Comparison of ENCODE assay signal across 1 cellular context in the genomic region with DNA sequence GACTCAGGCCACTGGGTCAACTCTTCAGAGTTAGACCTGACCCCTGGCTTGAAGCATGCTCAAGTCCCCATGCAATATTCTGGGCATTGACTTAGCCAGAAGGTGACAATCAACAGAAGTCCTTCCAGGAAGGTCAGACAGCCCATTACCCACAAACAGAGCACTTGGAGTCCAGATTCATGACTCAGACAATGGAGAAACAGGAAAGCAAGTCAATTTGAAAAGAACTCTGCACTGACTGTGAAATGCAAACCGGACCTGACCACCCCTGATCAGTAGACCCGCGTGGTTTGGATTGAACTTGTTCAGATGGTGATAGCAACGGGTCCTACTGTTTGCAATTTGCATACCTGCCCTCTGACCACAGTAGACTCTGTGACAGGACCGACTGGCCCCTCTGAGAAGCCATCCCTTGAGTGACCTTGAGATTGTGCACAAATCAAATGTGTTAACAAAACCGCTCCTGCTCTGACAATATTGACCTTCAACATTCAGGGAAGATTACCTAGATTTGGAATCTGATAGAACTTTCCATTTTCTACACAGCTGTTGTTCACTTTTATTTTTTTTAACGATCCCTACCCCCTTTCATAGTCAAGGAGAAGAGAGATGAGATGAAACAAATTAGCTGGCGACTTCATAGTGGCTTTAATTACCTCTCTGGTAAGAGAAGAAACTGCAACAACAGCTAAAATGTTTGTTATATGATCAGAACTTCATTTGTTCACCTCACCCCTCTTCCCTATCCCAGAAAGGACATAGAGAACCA.
TF ChIP-seq lines count a peak whose summit lies in the region.

No MANE protein-coding gene starts in this region.

TF ChIP-seq in HepG2, 621 proteins besides CTCF, POLR2A, EP300 and RAD21 (continued from another document and continues in another):
- no peak for TF ChIP-seq PRDM15 (CRISPR knock-in tag; IDR thresholded peaks at IDR 0.05)
- TF ChIP-seq, protein P1, sequence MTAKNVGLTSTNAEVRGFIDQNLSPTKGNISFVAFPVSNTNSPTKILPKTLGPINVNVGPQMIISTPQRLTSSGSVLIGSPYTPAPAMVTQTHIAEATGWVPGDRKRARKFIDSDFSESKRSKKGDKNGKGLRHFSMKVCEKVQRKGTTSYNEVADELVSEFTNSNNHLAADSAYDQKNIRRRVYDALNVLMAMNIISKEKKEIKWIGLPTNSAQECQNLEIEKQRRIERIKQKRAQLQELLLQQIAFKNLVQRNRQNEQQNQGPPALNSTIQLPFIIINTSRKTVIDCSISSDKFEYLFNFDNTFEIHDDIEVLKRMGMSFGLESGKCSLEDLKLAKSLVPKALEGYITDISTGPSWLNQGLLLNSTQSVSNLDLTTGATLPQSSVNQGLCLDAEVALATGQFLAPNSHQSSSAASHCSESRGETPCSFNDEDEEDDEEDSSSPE (CRISPR knock-in tag; IDR thresholded peaks at IDR 0.05) = peak; percentile 38; the same call in 1 of the 2 replicates
- TF ChIP-seq ZFP1 (CRISPR knock-in tag; IDR thresholded peaks at IDR 0.05) = 0 out of 2 replicates have a peak, but pooled peaks have one; percentile 45
- no peak for TF ChIP-seq PBX3 (CRISPR knock-in tag; IDR thresholded peaks at IDR 0.05; ENCODE audit: borderline replicate concordance)
- TF ChIP-seq, protein P2, sequence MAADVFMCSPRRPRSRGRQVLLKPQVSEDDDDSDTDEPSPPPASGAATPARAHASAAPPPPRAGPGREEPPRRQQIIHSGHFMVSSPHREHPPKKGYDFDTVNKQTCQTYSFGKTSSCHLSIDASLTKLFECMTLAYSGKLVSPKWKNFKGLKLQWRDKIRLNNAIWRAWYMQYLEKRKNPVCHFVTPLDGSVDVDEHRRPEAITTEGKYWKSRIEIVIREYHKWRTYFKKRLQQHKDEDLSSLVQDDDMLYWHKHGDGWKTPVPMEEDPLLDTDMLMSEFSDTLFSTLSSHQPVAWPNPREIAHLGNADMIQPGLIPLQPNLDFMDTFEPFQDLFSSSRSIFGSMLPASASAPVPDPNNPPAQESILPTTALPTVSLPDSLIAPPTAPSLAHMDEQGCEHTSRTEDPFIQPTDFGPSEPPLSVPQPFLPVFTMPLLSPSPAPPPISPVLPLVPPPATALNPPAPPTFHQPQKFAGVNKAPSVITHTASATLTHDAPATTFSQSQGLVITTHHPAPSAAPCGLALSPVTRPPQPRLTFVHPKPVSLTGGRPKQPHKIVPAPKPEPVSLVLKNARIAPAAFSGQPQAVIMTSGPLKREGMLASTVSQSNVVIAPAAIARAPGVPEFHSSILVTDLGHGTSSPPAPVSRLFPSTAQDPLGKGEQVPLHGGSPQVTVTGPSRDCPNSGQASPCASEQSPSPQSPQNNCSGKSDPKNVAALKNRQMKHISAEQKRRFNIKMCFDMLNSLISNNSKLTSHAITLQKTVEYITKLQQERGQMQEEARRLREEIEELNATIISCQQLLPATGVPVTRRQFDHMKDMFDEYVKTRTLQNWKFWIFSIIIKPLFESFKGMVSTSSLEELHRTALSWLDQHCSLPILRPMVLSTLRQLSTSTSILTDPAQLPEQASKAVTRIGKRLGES (CRISPR knock-in tag; IDR thresholded peaks at IDR 0.05; ENCODE audit: borderline replicate concordance) = no peak
- no peak for TF ChIP-seq FOXK2 (IDR thresholded peaks at IDR 0.05)
- TF ChIP-seq ZBTB7B (CRISPR knock-in tag; IDR thresholded peaks at IDR 0.05) = peak; percentile 56; the same call in 1 of the 2 replicates
- TF ChIP-seq ZNF276 (CRISPR knock-in tag; IDR thresholded peaks at IDR 0.05; ENCODE audit: low read depth) = no peak
- no peak for TF ChIP-seq ZFAT (CRISPR knock-in tag; conservative IDR thresholded peaks at IDR 0.05)
- TF ChIP-seq, protein P3, sequence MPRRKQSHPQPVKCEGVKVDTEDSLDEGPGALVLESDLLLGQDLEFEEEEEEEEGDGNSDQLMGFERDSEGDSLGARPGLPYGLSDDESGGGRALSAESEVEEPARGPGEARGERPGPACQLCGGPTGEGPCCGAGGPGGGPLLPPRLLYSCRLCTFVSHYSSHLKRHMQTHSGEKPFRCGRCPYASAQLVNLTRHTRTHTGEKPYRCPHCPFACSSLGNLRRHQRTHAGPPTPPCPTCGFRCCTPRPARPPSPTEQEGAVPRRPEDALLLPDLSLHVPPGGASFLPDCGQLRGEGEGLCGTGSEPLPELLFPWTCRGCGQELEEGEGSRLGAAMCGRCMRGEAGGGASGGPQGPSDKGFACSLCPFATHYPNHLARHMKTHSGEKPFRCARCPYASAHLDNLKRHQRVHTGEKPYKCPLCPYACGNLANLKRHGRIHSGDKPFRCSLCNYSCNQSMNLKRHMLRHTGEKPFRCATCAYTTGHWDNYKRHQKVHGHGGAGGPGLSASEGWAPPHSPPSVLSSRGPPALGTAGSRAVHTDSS (CRISPR knock-in tag; conservative IDR thresholded peaks at IDR 0.05) = no peak
- no peak for TF ChIP-seq THYN1 (CRISPR knock-in tag; IDR thresholded peaks at IDR 0.05; ENCODE audit: borderline replicate concordance, low read depth)
- TF ChIP-seq RXRA (CRISPR knock-in tag; IDR thresholded peaks at IDR 0.05) = peak; percentile 95
- peak; percentile 90; the same call in 1 of the 2 replicates for TF ChIP-seq ZNF644 (CRISPR knock-in tag; IDR thresholded peaks at IDR 0.05; ENCODE audit: low read depth)
- peak; percentile 86 for TF ChIP-seq ZBTB43 (CRISPR knock-in tag; conservative IDR thresholded peaks at IDR 0.05)
- peak; percentile 63; the same call in 1 of the 2 replicates for TF ChIP-seq HINFP (CRISPR knock-in tag; IDR thresholded peaks at IDR 0.05; ENCODE audit: low read depth)
- peak; percentile 82; the same call in 1 of the 2 replicates for TF ChIP-seq HNF4G (IDR thresholded peaks at IDR 0.05; ENCODE audit: borderline replicate concordance, low read depth, low read length)
- TF ChIP-seq HNF4G (CRISPR knock-in tag; IDR thresholded peaks at IDR 0.05; ENCODE audit: borderline replicate concordance, low read depth) = peak; percentile 72; the same call in 1 of the 2 replicates
- no peak for TF ChIP-seq GPN1 (CRISPR knock-in tag; IDR thresholded peaks at IDR 0.05; ENCODE audit: borderline replicate concordance)
- TF ChIP-seq ZNF83 (CRISPR knock-in tag; IDR thresholded peaks at IDR 0.05; ENCODE audit: borderline replicate concordance) = no peak
- TF ChIP-seq YY1 (IDR thresholded peaks at IDR 0.05; ENCODE audit: insufficient read depth, insufficient replicate concordance, low read depth, low read length) = peak; percentile 9
- TF ChIP-seq GTF3A (CRISPR knock-in tag; conservative IDR thresholded peaks at IDR 0.05) = no peak
- peak; percentile 39; the same call in 1 of the 2 replicates for TF ChIP-seq CEBPG (CRISPR knock-in tag; IDR thresholded peaks at IDR 0.05)
- no peak for TF ChIP-seq KLF15 (CRISPR knock-in tag; IDR thresholded peaks at IDR 0.05; ENCODE audit: borderline replicate concordance)
- no peak for TF ChIP-seq HNRNPH1 (optimal IDR thresholded peaks at IDR 0.05; ENCODE audit: low read depth, low read length)
- peak; percentile 78; the same call in 1 of the 2 replicates for TF ChIP-seq ETV5 (CRISPR knock-in tag; IDR thresholded peaks at IDR 0.05; ENCODE audit: borderline replicate concordance)
- TF ChIP-seq TCF7 (IDR thresholded peaks at IDR 0.05; ENCODE audit: low read depth) = peak; percentile 87
- TF ChIP-seq U2AF1 (optimal IDR thresholded peaks at IDR 0.05; ENCODE audit: low read depth, low read length) = no peak
- peak; percentile 55 for TF ChIP-seq CBFB (CRISPR knock-in tag; IDR thresholded peaks at IDR 0.05)
- TF ChIP-seq THAP11 (CRISPR knock-in tag; IDR thresholded peaks at IDR 0.05) = peak; percentile 56; the same call in 1 of the 2 replicates
- TF ChIP-seq ATF1 (CRISPR knock-in tag; IDR thresholded peaks at IDR 0.05) = 0 out of 2 replicates have a peak, but pooled peaks have one; percentile 35
- TF ChIP-seq, protein P4, sequence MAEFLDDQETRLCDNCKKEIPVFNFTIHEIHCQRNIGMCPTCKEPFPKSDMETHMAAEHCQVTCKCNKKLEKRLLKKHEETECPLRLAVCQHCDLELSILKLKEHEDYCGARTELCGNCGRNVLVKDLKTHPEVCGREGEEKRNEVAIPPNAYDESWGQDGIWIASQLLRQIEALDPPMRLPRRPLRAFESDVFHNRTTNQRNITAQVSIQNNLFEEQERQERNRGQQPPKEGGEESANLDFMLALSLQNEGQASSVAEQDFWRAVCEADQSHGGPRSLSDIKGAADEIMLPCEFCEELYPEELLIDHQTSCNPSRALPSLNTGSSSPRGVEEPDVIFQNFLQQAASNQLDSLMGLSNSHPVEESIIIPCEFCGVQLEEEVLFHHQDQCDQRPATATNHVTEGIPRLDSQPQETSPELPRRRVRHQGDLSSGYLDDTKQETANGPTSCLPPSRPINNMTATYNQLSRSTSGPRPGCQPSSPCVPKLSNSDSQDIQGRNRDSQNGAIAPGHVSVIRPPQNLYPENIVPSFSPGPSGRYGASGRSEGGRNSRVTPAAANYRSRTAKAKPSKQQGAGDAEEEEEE (CRISPR knock-in tag; IDR thresholded peaks at IDR 0.05; ENCODE audit: borderline replicate concordance) = no peak
- no peak for TF ChIP-seq RFX5 (IDR thresholded peaks at IDR 0.05; ENCODE audit: low read depth, low read length)
